ENCODE assay signal across 1 cellular context in genomic region chr10:96512524-96512991, GRCh38.
TF ChIP-seq lines count a peak whose summit lies in the region.

No MANE protein-coding gene starts in this region.

TF ChIP-seq in HepG2, 621 proteins besides CTCF, POLR2A, EP300 and RAD21 (continued from another document):
- TF ChIP-seq ARID4A (CRISPR knock-in tag; IDR thresholded peaks at IDR 0.05; ENCODE audit: borderline replicate concordance): peak; percentile 36; the same call in 1 of the 2 replicates
- TF ChIP-seq, protein P1, sequence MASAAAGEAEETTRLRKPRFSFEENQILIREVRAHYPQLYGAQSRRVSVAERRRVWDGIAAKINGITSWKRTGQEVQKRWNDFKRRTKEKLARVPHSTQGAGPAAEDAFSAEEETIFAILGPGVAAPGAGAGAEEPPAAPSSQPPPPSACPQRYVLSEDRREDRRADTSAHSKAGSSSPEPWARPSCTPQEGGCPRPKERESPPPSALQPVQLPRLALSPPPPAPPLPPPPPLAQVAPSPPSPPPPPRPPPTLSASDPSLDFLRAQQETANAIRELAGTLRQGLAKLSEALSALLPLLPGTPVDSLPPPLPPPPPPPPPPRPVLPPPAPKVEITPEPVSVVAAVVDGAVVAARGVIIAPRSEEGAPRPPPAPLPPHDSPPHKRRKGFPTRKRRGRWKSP (CRISPR knock-in tag; IDR thresholded peaks at IDR 0.05): peak; percentile 86
- peak; percentile 38; the same call in 1 of the 2 replicates for TF ChIP-seq PHF21A (CRISPR knock-in tag; IDR thresholded peaks at IDR 0.05)
- TF ChIP-seq PITX1 (CRISPR knock-in tag; IDR thresholded peaks at IDR 0.05): peak; percentile 49; the same call in 1 of the 2 replicates
- no peak for TF ChIP-seq SATB2 (CRISPR knock-in tag; IDR thresholded peaks at IDR 0.05)
- TF ChIP-seq BATF2 (CRISPR knock-in tag; IDR thresholded peaks at IDR 0.05): no peak
- TF ChIP-seq ZBTB26 (CRISPR knock-in tag; IDR thresholded peaks at IDR 0.05; ENCODE audit: borderline replicate concordance): no peak
- 0 out of 2 replicates have a peak, but pooled peaks have one; percentile 1 for TF ChIP-seq REL (CRISPR knock-in tag; conservative IDR thresholded peaks at IDR 0.05)
- TF ChIP-seq SRSF9 (IDR thresholded peaks at IDR 0.05; ENCODE audit: borderline replicate concordance, insufficient read depth, low read depth, low read length, poor library complexity, severe bottlenecking): no peak
- peak; percentile 13 for TF ChIP-seq RBM39 (IDR thresholded peaks at IDR 0.05; ENCODE audit: low read depth, low read length, poor library complexity, severe bottlenecking)
- TF ChIP-seq CEBPG (CRISPR knock-in tag; IDR thresholded peaks at IDR 0.05): no peak
- TF ChIP-seq ZNF772 (CRISPR knock-in tag; IDR thresholded peaks at IDR 0.05): no peak
- TF ChIP-seq ZNF329 (CRISPR knock-in tag; IDR thresholded peaks at IDR 0.05; ENCODE audit: low read depth): no peak
- TF ChIP-seq, protein P2, sequence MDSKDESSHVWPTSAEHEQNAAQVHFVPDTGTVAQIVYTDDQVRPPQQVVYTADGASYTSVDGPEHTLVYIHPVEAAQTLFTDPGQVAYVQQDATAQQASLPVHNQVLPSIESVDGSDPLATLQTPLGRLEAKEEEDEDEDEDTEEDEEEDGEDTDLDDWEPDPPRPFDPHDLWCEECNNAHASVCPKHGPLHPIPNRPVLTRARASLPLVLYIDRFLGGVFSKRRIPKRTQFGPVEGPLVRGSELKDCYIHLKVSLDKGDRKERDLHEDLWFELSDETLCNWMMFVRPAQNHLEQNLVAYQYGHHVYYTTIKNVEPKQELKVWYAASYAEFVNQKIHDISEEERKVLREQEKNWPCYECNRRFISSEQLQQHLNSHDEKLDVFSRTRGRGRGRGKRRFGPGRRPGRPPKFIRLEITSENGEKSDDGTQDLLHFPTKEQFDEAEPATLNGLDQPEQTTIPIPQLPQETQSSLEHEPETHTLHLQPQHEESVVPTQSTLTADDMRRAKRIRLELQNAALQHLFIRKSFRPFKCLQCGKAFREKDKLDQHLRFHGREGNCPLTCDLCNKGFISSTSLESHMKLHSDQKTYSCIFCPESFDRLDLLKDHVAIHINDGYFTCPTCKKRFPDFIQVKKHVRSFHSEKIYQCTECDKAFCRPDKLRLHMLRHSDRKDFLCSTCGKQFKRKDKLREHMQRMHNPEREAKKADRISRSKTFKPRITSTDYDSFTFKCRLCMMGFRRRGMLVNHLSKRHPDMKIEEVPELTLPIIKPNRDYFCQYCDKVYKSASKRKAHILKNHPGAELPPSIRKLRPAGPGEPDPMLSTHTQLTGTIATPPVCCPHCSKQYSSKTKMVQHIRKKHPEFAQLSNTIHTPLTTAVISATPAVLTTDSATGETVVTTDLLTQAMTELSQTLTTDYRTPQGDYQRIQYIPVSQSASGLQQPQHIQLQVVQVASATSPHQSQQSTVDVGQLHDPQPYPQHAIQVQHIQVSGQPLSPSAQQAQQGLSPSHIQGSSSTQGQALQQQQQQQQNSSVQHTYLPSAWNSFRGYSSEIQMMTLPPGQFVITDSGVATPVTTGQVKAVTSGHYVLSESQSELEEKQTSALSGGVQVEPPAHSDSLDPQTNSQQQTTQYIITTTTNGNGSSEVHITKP (CRISPR knock-in tag; IDR thresholded peaks at IDR 0.05; ENCODE audit: low read depth): peak; percentile 75; the same call in 1 of the 2 replicates
- TF ChIP-seq ZSCAN31 (CRISPR knock-in tag; IDR thresholded peaks at IDR 0.05; ENCODE audit: low read depth): no peak
- TF ChIP-seq, protein P3, sequence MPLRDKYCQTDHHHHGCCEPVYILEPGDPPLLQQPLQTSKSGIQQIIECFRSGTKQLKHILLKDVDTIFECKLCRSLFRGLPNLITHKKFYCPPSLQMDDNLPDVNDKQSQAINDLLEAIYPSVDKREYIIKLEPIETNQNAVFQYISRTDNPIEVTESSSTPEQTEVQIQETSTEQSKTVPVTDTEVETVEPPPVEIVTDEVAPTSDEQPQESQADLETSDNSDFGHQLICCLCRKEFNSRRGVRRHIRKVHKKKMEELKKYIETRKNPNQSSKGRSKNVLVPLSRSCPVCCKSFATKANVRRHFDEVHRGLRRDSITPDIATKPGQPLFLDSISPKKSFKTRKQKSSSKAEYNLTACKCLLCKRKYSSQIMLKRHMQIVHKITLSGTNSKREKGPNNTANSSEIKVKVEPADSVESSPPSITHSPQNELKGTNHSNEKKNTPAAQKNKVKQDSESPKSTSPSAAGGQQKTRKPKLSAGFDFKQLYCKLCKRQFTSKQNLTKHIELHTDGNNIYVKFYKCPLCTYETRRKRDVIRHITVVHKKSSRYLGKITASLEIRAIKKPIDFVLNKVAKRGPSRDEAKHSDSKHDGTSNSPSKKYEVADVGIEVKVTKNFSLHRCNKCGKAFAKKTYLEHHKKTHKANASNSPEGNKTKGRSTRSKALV (CRISPR knock-in tag; IDR thresholded peaks at IDR 0.05): no peak; the same call in 1 of the 2 replicates
- peak; percentile 42; the same call in 1 of the 2 replicates for TF ChIP-seq NRL (CRISPR knock-in tag; IDR thresholded peaks at IDR 0.05; ENCODE audit: borderline replicate concordance)
- TF ChIP-seq ZNF574 (CRISPR knock-in tag; IDR thresholded peaks at IDR 0.05): no peak
- TF ChIP-seq TSC22D2 (CRISPR knock-in tag; IDR thresholded peaks at IDR 0.05; ENCODE audit: borderline replicate concordance): no peak
- TF ChIP-seq ZNF850 (CRISPR knock-in tag; conservative IDR thresholded peaks at IDR 0.05): no peak
- TF ChIP-seq TBP (CRISPR knock-in tag; IDR thresholded peaks at IDR 0.05): no peak
- peak; percentile 79 for TF ChIP-seq HNRNPLL (IDR thresholded peaks at IDR 0.05; ENCODE audit: low read depth, low read length, poor library complexity, severe bottlenecking)
- TF ChIP-seq ZNF687 (CRISPR knock-in tag; IDR thresholded peaks at IDR 0.05): peak; percentile 58
- 0 out of 2 replicates have a peak, but pooled peaks have one; percentile 38 for TF ChIP-seq RNF2 (conservative IDR thresholded peaks at IDR 0.05; ENCODE audit: low read depth)
- peak; percentile 35; the same call in 1 of the 2 replicates for TF ChIP-seq GABPB1 (CRISPR knock-in tag; IDR thresholded peaks at IDR 0.05)
- peak; percentile 61; the same call in 1 of the 2 replicates for TF ChIP-seq KDM2A (CRISPR knock-in tag; IDR thresholded peaks at IDR 0.05; ENCODE audit: borderline replicate concordance, low read depth)
TF ChIP-seq in HepG2: peak in this region for 15.
